ENCODE assay signal across 13 cellular contexts in genomic region chr2:39264733-39265132, GRCh38.
DNase-seq lines count a peak whose midpoint lies in the region; ATAC-seq, FAIRE-seq and TF ChIP-seq lines count a peak whose summit lies in the region.
"Had no signal": no experiment of that assay in that cellular context is flagged by ENCODE, and none has a peak within 500 bp of the region (broad histone marks: within the 10 kb centered on the region; RNA-seq: fewer than 3 reads in every experiment).

No MANE protein-coding gene starts in this region.

- H3K27ac ChIP-seq in OCI-LY3 (ENCODE audit: low read length), result peak overlapping the region; percentile 43
- H3K27ac ChIP-seq: BLaER1 treated with 17β-estradiol and CSF1 and Interleukin-3, amounts not matched to agents 10 nM and 100 nM; brain microvascular endothelial cell had no signal

- ATAC-seq in GM19438 (IDR thresholded peaks at IDR 0.05; ENCODE audit: low read depth, unreplicated experiment) (peak; percentile 67), HG03039 (IDR thresholded peaks at IDR 0.05; ENCODE audit: unreplicated experiment) (peak; percentile 61)
- ATAC-seq: activated CD4-positive, CD25-positive, alpha-beta regulatory T cell treated with anti-CD3 and anti-CD28 coated beads, Interleukin-2, amount 50 U/mL, for 24 hours had no signal

- TF ChIP-seq CTCF in OCI-LY3 (IDR thresholded peaks at IDR 0.05; ENCODE audit: low read depth, low read length), result no peak

- H3K4me3 ChIP-seq in OCI-LY3 (ENCODE audit: low read length), result no peak overlapping the region
- H3K4me3 ChIP-seq: BLaER1 treated with 17β-estradiol and CSF1 and Interleukin-3, amounts not matched to agents 10 nM and 100 nM had no signal

- H3K79me2 ChIP-seq in OCI-LY3 (ENCODE audit: low read length), result no peaks in the 10 kb centered on the region

- no peaks in the 10 kb centered on the region for H3K27me3 ChIP-seq in OCI-LY3 (ENCODE audit: low read depth, low read length)
- H3K27me3 ChIP-seq: BLaER1 treated with 17β-estradiol and CSF1 and Interleukin-3, amounts not matched to agents 10 nM and 100 nM; brain microvascular endothelial cell had no signal

- H3K9me3 ChIP-seq in OCI-LY3 (ENCODE audit: insufficient read depth, low read length), result no peaks in the 10 kb centered on the region
- H3K9me3 ChIP-seq: BLaER1 treated with 17β-estradiol and CSF1 and Interleukin-3, amounts not matched to agents 10 nM and 100 nM had no signal

- H3K4me2 ChIP-seq in OCI-LY3 (ENCODE audit: low read length), result peak overlapping the region; percentile 43
- H3K4me2 ChIP-seq: BLaER1 treated with 17β-estradiol and CSF1 and Interleukin-3, amounts not matched to agents 10 nM and 100 nM had no signal

- H2AFZ ChIP-seq in OCI-LY3 (ENCODE audit: low read depth, low read length), result peak overlapping the region; percentile 19; the same call in 1 of the 2 replicates

- no peaks in the 10 kb centered on the region for H4K20me1 ChIP-seq in OCI-LY3 (ENCODE audit: insufficient read depth, low read length)
- H4K20me1 ChIP-seq: BLaER1 treated with 17β-estradiol and CSF1 and Interleukin-3, amounts not matched to agents 10 nM and 100 nM had no signal

- peaks cover 28% of the 10 kb centered on the region for H3K4me1 ChIP-seq in OCI-LY3 (ENCODE audit: low read length)

- no peaks in the 10 kb centered on the region for H3K36me3 ChIP-seq in OCI-LY3 (replicated peaks; ENCODE audit: low read depth, low read length)

- TF ChIP-seq POLR2A in H54 (IDR thresholded peaks at IDR 0.05; ENCODE audit: low read depth, low read length), result no peak

- FAIRE-seq in H54 (lab: Jason Lieb, UNC), result no peak

- no peak overlapping the region for H3K9ac ChIP-seq in OCI-LY3 (ENCODE audit: low read length)
- H3K9ac ChIP-seq: BLaER1 treated with 17β-estradiol and CSF1 and Interleukin-3, amounts not matched to agents 10 nM and 100 nM had no signal

- DNase-seq in EH (ENCODE audit: low read depth), result peak; percentile 6
- DNase-seq in H54 (ENCODE audit: insufficient read length, low spot score), result no peak
- no peak for DNase-seq in NCI-H345 treated with DMSO at 0.1 percent for 48 hours (lab: John Stamatoyannopoulos, UW; ENCODE audit: unreplicated experiment)
- no peak for DNase-seq in DMS79 (lab: John Stamatoyannopoulos, UW)
- DNase-seq in stimulated activated CD4-positive, alpha-beta T cell treated with anti-CD3 and anti-CD28 coated beads, Interleukin-4, amount 100 ng/mL, for 24 hours, result no peak
- DNase-seq: brain microvascular endothelial cell, GOT3, NCI-H2227 treated with DMSO at 0.1 percent for 48 hours had no signal
